ENCODE assay signal across 28 cellular contexts in genomic region chr12:67400742-67401141, GRCh38.
"Had no signal": no experiment of that assay in that cellular context is flagged by ENCODE, and none has a peak within 500 bp of the region (broad histone marks: within the 10 kb centered on the region; RNA-seq: fewer than 3 reads in every experiment).

No MANE protein-coding gene starts in this region.

- H3K27me3 ChIP-seq: stomach, suprapubic skin, testis, thyroid gland, tibial artery, tibial nerve, transverse colon, upper lobe of left lung, upper lobe of right lung, uterus, vagina had no signal

- H3K36me3 Mint-ChIP-seq: stimulated activated effector memory CD8-positive, alpha-beta T cell treated with anti-CD3 and anti-CD28 coated beads, Interleukin-12 subunit alpha, Interleukin-12 subunit beta, amount 100 ng/mL, for 72 hours; stimulated activated memory B cell treated with anti-CD40 and anti-IgM and Interleukin-4, amounts not matched to agents 10 μg/mL and 1 μg/mL and 100 μg/mL, for 72 hours; type B pancreatic cell had no signal

- H3K9me3 ChIP-seq: suprapubic skin, testis, thoracic aorta, thyroid gland, upper lobe of right lung, vagina had no signal

- DNase-seq: stimulated activated CD4-positive, alpha-beta T cell treated with anti-CD3 and anti-CD28 coated beads, Interleukin-2, amount 100 ng/mL, for 48 hours; stimulated activated CD4-positive, alpha-beta T cell treated with anti-CD3 and anti-CD28 coated beads, Interleukin-4, amount 100 ng/mL, for 1 hour; stimulated activated CD4-positive, alpha-beta T cell treated with anti-CD3 and anti-CD28 coated beads, Interleukin-4, amount 100 ng/mL, for 24 hours; stimulated activated CD4-positive, alpha-beta T cell treated with anti-CD3 and anti-CD28 coated beads, Interleukin-4, amount 100 ng/mL, for 4 hours; stimulated activated CD8-positive, alpha-beta memory T cell treated with anti-CD3 and anti-CD28 coated beads, Interleukin-4, amount 100 ng/mL, for 48 hours; stimulated activated naive B cell treated with anti-CD40 and anti-IgM and Interleukin-4, amounts not matched to agents 10 μg/mL and 1 μg/mL and 100 μg/mL, for 72 hours; stimulated activated naive CD4-positive, alpha-beta T cell; stimulated activated naive CD4-positive, alpha-beta T cell treated with Interleukin-2 at 50 U/mL for 16 hours; stimulated activated naive CD8-positive, alpha-beta T cell treated with anti-CD3 and anti-CD28 coated beads, Interleukin-15, amount 100 ng/mL, for 72 hours; stimulated activated naive CD8-positive, alpha-beta T cell treated with anti-CD3 and anti-CD28 coated beads, Interleukin-15, Interleukin-2, amounts not matched to agents 100 U/mL and 50 U/mL, for 24 hours; stomach; substantia nigra; testis; thyroid gland; tibial artery; transverse colon; trophoblast cell; upper lobe of left lung; upper lobe of right lung; uterus had no signal

- ATAC-seq: stimulated activated effector memory CD8-positive, alpha-beta T cell treated with anti-CD3 and anti-CD28 coated beads, Interleukin-12 subunit alpha, Interleukin-12 subunit beta, amount 100 ng/mL, for 72 hours; stimulated activated memory B cell treated with anti-CD40 and anti-IgM and Interleukin-4, amounts not matched to agents 10 μg/mL and 1 μg/mL and 100 μg/mL, for 72 hours; stimulated activated naive B cell treated with anti-CD40 and anti-IgM and Interleukin-4, amounts not matched to agents 10 μg/mL and 1 μg/mL and 100 μg/mL, for 72 hours; stimulated activated naive CD8-positive, alpha-beta T cell treated with anti-CD3 and anti-CD28 coated beads, Interleukin-15, amount 100 ng/mL, for 72 hours; stimulated activated naive CD8-positive, alpha-beta T cell treated with anti-CD3 and anti-CD28 coated beads, Interleukin-15, Interleukin-2, amounts not matched to agents 100 U/mL and 50 U/mL, for 24 hours; upper lobe of right lung had no signal

- H3K27ac ChIP-seq: stomach, suprapubic skin, testis, thoracic aorta, thyroid gland, tibial artery, tibial nerve, transverse colon, upper lobe of left lung, upper lobe of right lung, uterus, vagina had no signal

- H3K36me3 ChIP-seq: stomach, suprapubic skin, thoracic aorta, thyroid gland, tibial artery, tibial nerve, transverse colon, upper lobe of left lung, upper lobe of right lung, uterus, vagina had no signal

- H3K4me1 Mint-ChIP-seq: stimulated activated effector memory CD8-positive, alpha-beta T cell treated with anti-CD3 and anti-CD28 coated beads, Interleukin-12 subunit alpha, Interleukin-12 subunit beta, amount 100 ng/mL, for 72 hours; stimulated activated memory B cell treated with anti-CD40 and anti-IgM and Interleukin-4, amounts not matched to agents 10 μg/mL and 1 μg/mL and 100 μg/mL, for 72 hours; stimulated activated naive B cell treated with anti-CD40 and anti-IgM and Interleukin-4, amounts not matched to agents 10 μg/mL and 1 μg/mL and 100 μg/mL, for 72 hours; stimulated activated naive CD8-positive, alpha-beta T cell treated with anti-CD3 and anti-CD28 coated beads, Interleukin-15, amount 100 ng/mL, for 72 hours had no signal

- H3K4me3 ChIP-seq: stomach, suprapubic skin, testis, thoracic aorta, thyroid gland, tibial artery, tibial nerve, transverse colon, upper lobe of left lung, upper lobe of right lung, uterus, vagina had no signal

- H3K4me1 ChIP-seq: stomach, suprapubic skin, testis, thyroid gland, tibial nerve, transverse colon, upper lobe of left lung, upper lobe of right lung, uterus, vagina had no signal

- H3K27ac Mint-ChIP-seq: stimulated activated effector memory CD8-positive, alpha-beta T cell treated with anti-CD3 and anti-CD28 coated beads, Interleukin-12 subunit alpha, Interleukin-12 subunit beta, amount 100 ng/mL, for 72 hours; stimulated activated memory B cell treated with anti-CD40 and anti-IgM and Interleukin-4, amounts not matched to agents 10 μg/mL and 1 μg/mL and 100 μg/mL, for 72 hours; stimulated activated naive B cell treated with anti-CD40 and anti-IgM and Interleukin-4, amounts not matched to agents 10 μg/mL and 1 μg/mL and 100 μg/mL, for 72 hours; stimulated activated naive CD8-positive, alpha-beta T cell treated with anti-CD3 and anti-CD28 coated beads, Interleukin-15, amount 100 ng/mL, for 72 hours; stimulated activated naive CD8-positive, alpha-beta T cell treated with anti-CD3 and anti-CD28 coated beads, Interleukin-15, Interleukin-2, amounts not matched to agents 100 ng/mL and 50 ng/mL, for 24 hours; type B pancreatic cell had no signal

- H3K9me3 Mint-ChIP-seq: type B pancreatic cell had no signal

- H3K4me3 Mint-ChIP-seq: stimulated activated effector memory CD8-positive, alpha-beta T cell treated with anti-CD3 and anti-CD28 coated beads, Interleukin-12 subunit alpha, Interleukin-12 subunit beta, amount 100 ng/mL, for 72 hours; stimulated activated memory B cell treated with anti-CD40 and anti-IgM and Interleukin-4, amounts not matched to agents 10 μg/mL and 1 μg/mL and 100 μg/mL, for 72 hours; stimulated activated naive B cell treated with anti-CD40 and anti-IgM and Interleukin-4, amounts not matched to agents 10 μg/mL and 1 μg/mL and 100 μg/mL, for 72 hours; stimulated activated naive CD8-positive, alpha-beta T cell treated with anti-CD3 and anti-CD28 coated beads, Interleukin-15, amount 100 ng/mL, for 72 hours; stimulated activated naive CD8-positive, alpha-beta T cell treated with anti-CD3 and anti-CD28 coated beads, Interleukin-15, Interleukin-2, amounts not matched to agents 100 ng/mL and 50 ng/mL, for 24 hours; type B pancreatic cell had no signal

- H3K27me3 Mint-ChIP-seq: stimulated activated naive CD8-positive, alpha-beta T cell treated with anti-CD3 and anti-CD28 coated beads, Interleukin-15, amount 100 ng/mL, for 72 hours; type B pancreatic cell had no signal
